In genomic region chr14:98736701-98737338, GRCh38 we compare ENCODE assay signal across 20 cellular contexts.
"Had no signal": no experiment of that assay in that cellular context is flagged by ENCODE, and none has a peak within 500 bp of the region (broad histone marks: within the 10 kb centered on the region; RNA-seq: fewer than 3 reads in every experiment).

No MANE protein-coding gene starts in this region.

- H3K4me3 Mint-ChIP-seq: naive thymus-derived CD8-positive, alpha-beta T cell; stimulated activated memory B cell treated with anti-CD40 and anti-IgM and Interleukin-4, amounts not matched to agents 10 μg/mL and 1 μg/mL and 100 μg/mL, for 72 hours; stimulated activated naive CD8-positive, alpha-beta T cell treated with anti-CD3 and anti-CD28 coated beads, Interleukin-15, Interleukin-2, amounts not matched to agents 100 ng/mL and 50 ng/mL, for 24 hours had no signal

- DNase-seq: cortex of kidney; effector memory CD4-positive, alpha-beta T cell; esophagus squamous epithelium; foreskin fibroblast; glutamatergic neuron; left lung; mucosa of descending colon; naive thymus-derived CD8-positive, alpha-beta T cell; nucleus accumbens; pancreas; right lobe of liver; spleen; stimulated activated CD4-positive, alpha-beta T cell treated with anti-CD3 and anti-CD28 coated beads, Interleukin-15, amount 100 ng/mL, for 24 hours; stimulated activated CD4-positive, alpha-beta T cell treated with anti-CD3 and anti-CD28 coated beads, Interleukin-1b, Interleukin-23, amount 100 ng/mL, for 48 hours; stimulated activated CD4-positive, alpha-beta T cell treated with anti-CD3 and anti-CD28 coated beads, Interleukin-4, amount 100 ng/mL, for 24 hours; tibial artery; upper lobe of right lung had no signal

- H3K27me3 Mint-ChIP-seq: naive thymus-derived CD8-positive, alpha-beta T cell; stimulated activated memory B cell treated with anti-CD40 and anti-IgM and Interleukin-4, amounts not matched to agents 10 μg/mL and 1 μg/mL and 100 μg/mL, for 72 hours; stimulated activated naive CD8-positive, alpha-beta T cell treated with anti-CD3 and anti-CD28 coated beads, Interleukin-15, Interleukin-2, amounts not matched to agents 100 ng/mL and 50 ng/mL, for 24 hours had no signal

- H3K36me3 Mint-ChIP-seq: naive thymus-derived CD8-positive, alpha-beta T cell; stimulated activated memory B cell treated with anti-CD40 and anti-IgM and Interleukin-4, amounts not matched to agents 10 μg/mL and 1 μg/mL and 100 μg/mL, for 72 hours had no signal

- ATAC-seq: gastroesophageal sphincter; left lung; mucosa of descending colon; naive thymus-derived CD8-positive, alpha-beta T cell; pancreas; right lobe of liver; stimulated activated memory B cell treated with anti-CD40 and anti-IgM and Interleukin-4, amounts not matched to agents 10 μg/mL and 1 μg/mL and 100 μg/mL, for 72 hours; upper lobe of right lung had no signal

- H3K4me1 Mint-ChIP-seq: stimulated activated memory B cell treated with anti-CD40 and anti-IgM and Interleukin-4, amounts not matched to agents 10 μg/mL and 1 μg/mL and 100 μg/mL, for 72 hours had no signal

- H3K27ac Mint-ChIP-seq: stimulated activated memory B cell treated with anti-CD40 and anti-IgM and Interleukin-4, amounts not matched to agents 10 μg/mL and 1 μg/mL and 100 μg/mL, for 72 hours; stimulated activated naive CD8-positive, alpha-beta T cell treated with anti-CD3 and anti-CD28 coated beads, Interleukin-15, Interleukin-2, amounts not matched to agents 100 ng/mL and 50 ng/mL, for 24 hours had no signal
